In genomic region chr17:55911186-55911585, GRCh38 we compare ENCODE assay signal across 27 cellular contexts.
"Had no signal": no experiment of that assay in that cellular context is flagged by ENCODE, and none has a peak within 500 bp of the region (broad histone marks: within the 10 kb centered on the region; RNA-seq: fewer than 3 reads in every experiment).

No MANE protein-coding gene starts in this region.

- H3K4me1 Mint-ChIP-seq: immature natural killer cell had no signal

- H3K9me3 Mint-ChIP-seq: stimulated activated naive CD8-positive, alpha-beta T cell treated with anti-CD3 and anti-CD28 coated beads, Interleukin-15, Interleukin-2, amounts not matched to agents 100 ng/mL and 50 ng/mL, for 24 hours had no signal

- DNase-seq: hypothalamus; immature natural killer cell; kidney; left colon; lower lobe of right lung; mammary epithelial cell; mesenchymal stem cell; naive thymus-derived CD8-positive, alpha-beta T cell; nucleus accumbens; retina; stimulated activated CD4-positive, alpha-beta T cell treated with anti-CD3 and anti-CD28 coated beads, Interleukin-12 subunit alpha, Interleukin-12 subunit beta, amount 100 ng/mL, for 4 hours; stimulated activated CD4-positive, alpha-beta T cell treated with anti-CD3 and anti-CD28 coated beads, Interleukin-15, amount 100 ng/mL, for 24 hours; stimulated activated CD4-positive, alpha-beta T cell treated with anti-CD3 and anti-CD28 coated beads, Interleukin-2, amount 100 ng/mL, for 24 hours; stimulated activated CD4-positive, alpha-beta T cell treated with anti-CD3 and anti-CD28 coated beads, Interleukin-4, amount 100 ng/mL, for 1 hour; stimulated activated naive CD4-positive, alpha-beta T cell; tibial artery had no signal

- H3K27me3 ChIP-seq: pancreas, suprapubic skin, tibial artery, vagina had no signal

- H3K36me3 ChIP-seq: left lung, lower lobe of right lung, pancreas, prostate gland, suprapubic skin, thoracic aorta, tibial artery, vagina had no signal

- FAIRE-seq: islet of Langerhans, kidney, pancreas had no signal

- H3K27me3 Mint-ChIP-seq: stimulated activated naive CD8-positive, alpha-beta T cell treated with anti-CD3 and anti-CD28 coated beads, Interleukin-15, Interleukin-2, amounts not matched to agents 100 ng/mL and 50 ng/mL, for 24 hours had no signal

- H3K27ac Mint-ChIP-seq: immature natural killer cell; naive thymus-derived CD8-positive, alpha-beta T cell; stimulated activated naive CD8-positive, alpha-beta T cell treated with anti-CD3 and anti-CD28 coated beads, Interleukin-15, Interleukin-2, amounts not matched to agents 100 ng/mL and 50 ng/mL, for 24 hours; type B pancreatic cell had no signal

- H3K4me3 Mint-ChIP-seq: immature natural killer cell; naive thymus-derived CD8-positive, alpha-beta T cell; stimulated activated naive CD8-positive, alpha-beta T cell treated with anti-CD3 and anti-CD28 coated beads, Interleukin-15, Interleukin-2, amounts not matched to agents 100 ng/mL and 50 ng/mL, for 24 hours; type B pancreatic cell had no signal

- H3K4me1 ChIP-seq: left lung, lower lobe of right lung, pancreas, prostate gland, suprapubic skin, tibial artery, vagina had no signal

- H3K4me3 ChIP-seq: left lung, lower lobe of right lung, pancreas, prostate gland, skin epidermis, suprapubic skin, thoracic aorta, tibial artery, vagina had no signal

- ATAC-seq: left colon; left lung; lower lobe of right lung; naive thymus-derived CD8-positive, alpha-beta T cell; pancreas; sciatic nerve had no signal

- H3K27ac ChIP-seq: left lung, lower lobe of right lung, pancreas, prostate gland, skin epidermis, suprapubic skin, thoracic aorta, tibial artery, vagina had no signal

- H3K9me3 ChIP-seq: pancreas, prostate gland, suprapubic skin, thoracic aorta, tibial artery, vagina had no signal

- H3K36me3 Mint-ChIP-seq: naive thymus-derived CD8-positive, alpha-beta T cell; type B pancreatic cell had no signal
